22 cellular contexts compared by ENCODE assay signal in the genomic region with DNA sequence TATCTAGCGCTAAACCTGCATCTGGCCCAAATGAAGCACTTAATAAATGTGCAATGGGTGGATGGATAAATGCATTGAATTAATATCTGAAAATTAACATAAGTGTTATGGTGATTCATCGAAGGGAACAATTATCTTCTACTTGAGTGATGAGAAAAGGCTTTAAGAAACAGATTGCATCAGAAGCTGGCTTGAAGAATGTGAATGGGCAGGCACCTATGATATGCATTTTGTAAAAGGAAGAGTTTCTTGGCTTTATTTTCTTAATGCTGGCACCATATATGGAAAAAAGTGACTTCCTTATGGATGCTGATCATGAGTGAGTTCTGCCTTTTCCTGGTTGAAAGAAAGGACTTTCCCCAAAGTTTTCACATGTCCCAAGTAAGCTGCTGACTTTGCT.
"Had no signal": no experiment of that assay in that cellular context is flagged by ENCODE, and none has a peak within 500 bp of the region (broad histone marks: within the 10 kb centered on the region; RNA-seq: fewer than 3 reads in every experiment).

No MANE protein-coding gene starts in this region.

- H3K27me3 ChIP-seq: cardiac muscle cell, right lobe of liver, tibial artery had no signal

- H3K4me1 Mint-ChIP-seq: activated B cell treated with CpG ODN at 0.5 μM for 24 hours; activated CD4-positive, alpha-beta T cell treated with anti-CD3 and anti-CD28 coated beads for 36 hours; activated T-helper 17 cell treated with anti-CD3 and anti-CD28 coated beads, Interleukin-2, amount 50 U/mL, for 72 hours; naive thymus-derived CD4-positive, alpha-beta T cell; neural crest cell; stimulated activated effector memory CD8-positive, alpha-beta T cell treated with anti-CD3 and anti-CD28 coated beads, Interleukin-12 subunit alpha, Interleukin-12 subunit beta, amount 100 ng/mL, for 72 hours; stimulated activated naive CD8-positive, alpha-beta T cell treated with anti-CD3 and anti-CD28 coated beads, Interleukin-15, amount 100 ng/mL, for 72 hours had no signal

- H3K4me3 Mint-ChIP-seq: activated B cell treated with CpG ODN at 0.5 μM for 24 hours; activated CD4-positive, alpha-beta T cell treated with anti-CD3 and anti-CD28 coated beads for 36 hours; activated T-cell treated with anti-CD3 and anti-CD28 coated beads, Interleukin-2, amount 50 U/mL, for 24 hours; activated T-helper 17 cell treated with anti-CD3 and anti-CD28 coated beads, Interleukin-2, amount 50 U/mL, for 72 hours; effector memory CD8-positive, alpha-beta T cell; naive thymus-derived CD4-positive, alpha-beta T cell; neural crest cell; stimulated activated effector memory CD8-positive, alpha-beta T cell treated with anti-CD3 and anti-CD28 coated beads, Interleukin-12 subunit alpha, Interleukin-12 subunit beta, amount 100 ng/mL, for 72 hours; stimulated activated naive CD8-positive, alpha-beta T cell treated with anti-CD3 and anti-CD28 coated beads, Interleukin-15, amount 100 ng/mL, for 72 hours had no signal

- H3K9me3 ChIP-seq: right lobe of liver had no signal

- H3K27ac ChIP-seq: cardiac muscle cell, left ventricle myocardium inferior, right lobe of liver, tibial artery had no signal

- H3K27ac Mint-ChIP-seq: activated B cell treated with CpG ODN at 0.5 μM for 24 hours; activated CD4-positive, alpha-beta T cell treated with anti-CD3 and anti-CD28 coated beads for 36 hours; activated naive CD4-positive, alpha-beta T cell treated with anti-CD3 and anti-CD28 coated beads, Interleukin-2, amount 50 U/mL, for 72 hours; activated T-cell treated with anti-CD3 and anti-CD28 coated beads, Interleukin-2, amount 50 U/mL, for 24 hours; activated T-helper 17 cell treated with anti-CD3 and anti-CD28 coated beads, Interleukin-2, amount 50 U/mL, for 72 hours; effector memory CD8-positive, alpha-beta T cell; naive thymus-derived CD4-positive, alpha-beta T cell; stimulated activated effector memory CD8-positive, alpha-beta T cell treated with anti-CD3 and anti-CD28 coated beads, Interleukin-12 subunit alpha, Interleukin-12 subunit beta, amount 100 ng/mL, for 72 hours; stimulated activated naive CD8-positive, alpha-beta T cell treated with anti-CD3 and anti-CD28 coated beads, Interleukin-15, amount 100 ng/mL, for 72 hours had no signal

- H3K4me1 ChIP-seq: left ventricle myocardium inferior, tibial artery had no signal

- DNase-seq: activated B cell treated with CpG ODN at 0.5 μM for 24 hours; activated CD4-positive, alpha-beta T cell treated with anti-CD3 and anti-CD28 coated beads for 36 hours; activated CD4-positive, alpha-beta T cell treated with anti-CD3 and anti-CD28 coated beads, Interleukin-2, amount 50 U/mL, for 4 hours; activated CD8-positive, alpha-beta memory T cell treated with anti-CD3 and anti-CD28 coated beads for 24 hours; activated CD8-positive, alpha-beta memory T cell treated with anti-CD3 and anti-CD28 coated beads, Interleukin-2, amount 50 U/mL, for 4 hours; activated T-cell treated with anti-CD3 and anti-CD28 coated beads, Interleukin-2, amount 50 U/mL, for 24 hours; effector memory CD8-positive, alpha-beta T cell; hippocampal formation; left ventricle myocardium inferior; naive thymus-derived CD4-positive, alpha-beta T cell; occipital lobe; right lobe of liver; small intestine; stimulated activated CD4-positive, alpha-beta T cell treated with anti-CD3 and anti-CD28 coated beads, Interleukin-2, amount 100 ng/mL, for 24 hours; stimulated activated naive CD8-positive, alpha-beta T cell treated with anti-CD3 and anti-CD28 coated beads, Interleukin-15, amount 100 ng/mL, for 72 hours; T1000; tibial artery had no signal

- ATAC-seq: activated CD4-positive, alpha-beta T cell treated with anti-CD3 and anti-CD28 coated beads for 36 hours; activated naive CD4-positive, alpha-beta T cell treated with anti-CD3 and anti-CD28 coated beads, Interleukin-2, amount 50 U/mL, for 72 hours; activated T-helper 17 cell treated with anti-CD3 and anti-CD28 coated beads, Interleukin-2, amount 50 U/mL, for 72 hours; effector memory CD8-positive, alpha-beta T cell; naive thymus-derived CD4-positive, alpha-beta T cell; right lobe of liver; stimulated activated effector memory CD8-positive, alpha-beta T cell treated with anti-CD3 and anti-CD28 coated beads, Interleukin-12 subunit alpha, Interleukin-12 subunit beta, amount 100 ng/mL, for 72 hours; stimulated activated naive CD8-positive, alpha-beta T cell treated with anti-CD3 and anti-CD28 coated beads, Interleukin-15, amount 100 ng/mL, for 72 hours had no signal

- H3K9me3 Mint-ChIP-seq: neural crest cell; stimulated activated effector memory CD8-positive, alpha-beta T cell treated with anti-CD3 and anti-CD28 coated beads, Interleukin-12 subunit alpha, Interleukin-12 subunit beta, amount 100 ng/mL, for 72 hours; stimulated activated naive CD8-positive, alpha-beta T cell treated with anti-CD3 and anti-CD28 coated beads, Interleukin-15, amount 100 ng/mL, for 72 hours had no signal

- H3K36me3 ChIP-seq: cardiac muscle cell, left ventricle myocardium inferior, right lobe of liver, tibial artery had no signal

- H3K36me3 Mint-ChIP-seq: stimulated activated effector memory CD8-positive, alpha-beta T cell treated with anti-CD3 and anti-CD28 coated beads, Interleukin-12 subunit alpha, Interleukin-12 subunit beta, amount 100 ng/mL, for 72 hours had no signal

- H3K4me3 ChIP-seq: cardiac muscle cell, left ventricle myocardium inferior, right lobe of liver, tibial artery had no signal
